In genomic region chr14:77649326-77649725, GRCh38 we compare ENCODE assay signal across 28 cellular contexts.
"Had no signal": no experiment of that assay in that cellular context is flagged by ENCODE, and none has a peak within 500 bp of the region (broad histone marks: within the 10 kb centered on the region; RNA-seq: fewer than 3 reads in every experiment).

No MANE protein-coding gene starts in this region.

- FAIRE-seq: kidney, pancreas, small intestine had no signal

- H3K36me3 ChIP-seq: heart left ventricle, pancreas, prostate gland, thoracic aorta, uterus had no signal

- H3K4me3 ChIP-seq: heart left ventricle, pancreas, prostate gland, thoracic aorta, uterus had no signal

- DNase-seq: activated CD4-positive, alpha-beta T cell treated with anti-CD3 and anti-CD28 coated beads for 1 hour; activated CD4-positive, alpha-beta T cell treated with anti-CD3 and anti-CD28 coated beads, Interleukin-2, amount 10 ng/mL, durations not matched to agents 7 days and 5 days; activated CD8-positive, alpha-beta T cell treated with anti-CD3 and anti-CD28 coated beads for 36 hours; activated naive CD4-positive, alpha-beta T cell; activated T-cell treated with anti-CD3 and anti-CD28 coated beads, Interleukin-2, amount 50 U/mL, for 4 hours; aorta; endodermal cell; foreskin keratinocyte; heart left ventricle; hypothalamus; immature natural killer cell; kidney; left colon; midbrain; naive thymus-derived CD4-positive, alpha-beta T cell; pancreas; retina; stimulated activated CD4-positive, alpha-beta T cell treated with anti-CD3 and anti-CD28 coated beads, Interleukin-4, amount 100 ng/mL, for 24 hours; T-helper 2 cell; uterus had no signal

- H3K27me3 ChIP-seq: foreskin keratinocyte, heart left ventricle, pancreas, uterus had no signal

- H3K27ac ChIP-seq: foreskin keratinocyte, heart left ventricle, pancreas, prostate gland, thoracic aorta, uterus had no signal

- H3K9me3 ChIP-seq: pancreas, prostate gland, thoracic aorta, uterus had no signal

- ATAC-seq: activated CD8-positive, alpha-beta T cell treated with anti-CD3 and anti-CD28 coated beads for 36 hours; activated naive CD4-positive, alpha-beta T cell treated with anti-CD3 and anti-CD28 coated beads, Interleukin-2, amount 50 U/mL, for 72 hours; activated T-cell treated with anti-CD3 and anti-CD28 coated beads, Interleukin-2, amount 50 U/mL, for 4 hours; esophagus mucosa; foreskin keratinocyte; heart left ventricle; naive thymus-derived CD4-positive, alpha-beta T cell; pancreas; sciatic nerve; stimulated activated effector memory CD8-positive, alpha-beta T cell treated with anti-CD3 and anti-CD28 coated beads, Interleukin-12 subunit alpha, Interleukin-12 subunit beta, amount 100 ng/mL, for 72 hours; WTC11 had no signal

- H3K4me1 ChIP-seq: foreskin keratinocyte, heart left ventricle, pancreas, prostate gland, uterus had no signal
